8 cellular contexts compared by ENCODE assay signal in genomic region chr16:69329369-69330285, GRCh38. TPM values are rescaled to one million over a fixed set of nuclear protein-coding genes. Genes with fewer than 3 reads are reported as not detected.
DNase-seq lines count a peak whose midpoint lies in the region; ATAC-seq and TF ChIP-seq lines count a peak whose summit lies in the region.

No MANE protein-coding gene starts in this region.

- peak overlapping the region; percentile 67 for H3K4ac ChIP-seq in IMR-90 (ENCODE audit: low read depth, low read length)

- peaks cover 54% of the 10 kb centered on the region for H3K36me3 Mint-ChIP-seq in CD8-positive, alpha-beta T cell

- H3K36me3 ChIP-seq in CD8-positive, alpha-beta T cell (ENCODE audit: insufficient read depth, low read length) = peaks cover 29% of the 10 kb centered on the region
- peaks cover 46% of the 10 kb centered on the region for H3K36me3 ChIP-seq in IMR-90 (ENCODE audit: control insufficient read depth, insufficient read depth, low read length)
- H3K36me3 ChIP-seq in parathyroid adenoma (ENCODE audit: control insufficient read depth, insufficient read depth, low read length) = no peaks in the 10 kb centered on the region

- H2BK120ac ChIP-seq in IMR-90 (ENCODE audit: low read depth, low read length) = no peak overlapping the region

- peak overlapping the region; percentile 58 for H3K23ac ChIP-seq in IMR-90 (ENCODE audit: low read depth, low read length)

- H3K27ac ChIP-seq in CD8-positive, alpha-beta T cell (ENCODE audit: low read depth, low read length) = peak overlapping the region; percentile 60
- H3K27ac ChIP-seq in IMR-90 (ENCODE audit: insufficient read depth, low read length) (peak overlapping the region; percentile 63), parathyroid adenoma (peak overlapping the region; percentile 61)

- peaks cover 43% of the 10 kb centered on the region for H3K4me1 ChIP-seq in CD8-positive, alpha-beta T cell (ENCODE audit: insufficient read depth, low read length)
- H3K4me1 ChIP-seq in IMR-90 (ENCODE audit: control insufficient read depth, insufficient read depth, low read length) (peaks cover 12% of the 10 kb centered on the region), parathyroid adenoma (peaks cover 24% of the 10 kb centered on the region)

- peak in 6 of 7 experiments; percentile 30 to 48 (median 43) for DNase-seq in CD8-positive, alpha-beta T cell
- DNase-seq in IMR-90 = no peak
- peak; percentile 33 for DNase-seq in activated T-cell treated with anti-CD3 and anti-CD28 coated beads for 4 hours
- peak; percentile 28 for DNase-seq in glomerular visceral epithelial cell (ENCODE audit: extremely low spot score)
- DNase-seq in GM19240 (ENCODE audit: insufficient read length, low spot score) = no peak
- DNase-seq in iPS-NIHi11 (ENCODE audit: low spot score) = no peak

- H3K27me3 Mint-ChIP-seq in CD8-positive, alpha-beta T cell (ENCODE audit: low read depth) = no peaks in the 10 kb centered on the region

- no peak for TF ChIP-seq RAD21 in IMR-90 (IDR thresholded peaks at IDR 0.05; ENCODE audit: low read length)

- H3K9me3 Mint-ChIP-seq in CD8-positive, alpha-beta T cell = no peaks in the 10 kb centered on the region

- H4K91ac ChIP-seq in IMR-90 (ENCODE audit: insufficient read depth, low read depth, low read length) = peak overlapping the region; percentile 56

- POLR2A ChIA-PET in CD8-positive, alpha-beta T cell (lab: Charles Lee) = interaction anchor here (0.9 to 3.0 kb wide), 9 partner anchors 9 to 1045 kb away, joined by 3 to 19 read pairs (median 4); partner anchors contain the start of genes COG8, NIP7 and VPS4A
- POLR2A ChIA-PET in IMR-90 (lab: Charles Lee; ENCODE audit: unreplicated experiment) = interaction anchor here (0.6 kb wide), 1 partner anchor 10 kb away, joined by 5 read pairs; the partner anchor contains the start of genes COG8 and NIP7

- in situ Hi-C loops in IMR-90 (cut with MboI; ENCODE audit: low sequenced_read_pairs) = no loop called here

- H3K9ac ChIP-seq in IMR-90 (ENCODE audit: low read depth, low read length) (peak overlapping the region; percentile 54), parathyroid adenoma (no peak overlapping the region)

- no TSS peak for BruUV-seq in IMR-90 (replicated peaks; lab: Mats Ljungman, UMichigan)

- H4K20me1 ChIP-seq in IMR-90 (ENCODE audit: insufficient read depth, low read length) = peaks cover 47% of the 10 kb centered on the region

- H3K9me1 ChIP-seq in IMR-90 (ENCODE audit: insufficient read depth, low read length) = peaks cover 10% of the 10 kb centered on the region

- TF ChIP-seq POLR2A in IMR-90 (IDR thresholded peaks at IDR 0.05; ENCODE audit: low read depth, low read length) = no peak

- peak overlapping the region; percentile 97 for H2AFZ ChIP-seq in IMR-90 (replicated peaks; ENCODE audit: low read length, poor library complexity)
- H2AFZ ChIP-seq in parathyroid adenoma = peak overlapping the region; percentile 88

- peak overlapping the region; percentile 83 for H3K4me3 ChIP-seq in CD8-positive, alpha-beta T cell (ENCODE audit: low read depth, low read length)
- H3K4me3 ChIP-seq in IMR-90 (ENCODE audit: insufficient read depth, low read depth, low read length) (peak overlapping the region; percentile 78), parathyroid adenoma (ENCODE audit: low read depth, low read length) (peak overlapping the region; percentile 66)

- peaks cover 55% of the 10 kb centered on the region for H3K4me1 Mint-ChIP-seq in CD8-positive, alpha-beta T cell (ENCODE audit: low read depth)

- 7% methylated on average over 53 of the region's 77 CpGs; no CpG with 5 or more reads in 1 of the 2 experiments for WGBS in IMR-90 (ENCODE audit: extremely low coverage in 2 of 2, insufficient read length in 1 of 2), 2 experiments

- H3K18ac ChIP-seq in IMR-90 (ENCODE audit: low read depth, low read length) = no peak overlapping the region

- peak overlapping the region; percentile 2; the same call in 1 of the 2 replicates for H3K14ac ChIP-seq in IMR-90 (replicated peaks; ENCODE audit: low read depth, low read length)

- H2BK5ac ChIP-seq in IMR-90 (ENCODE audit: low read depth, low read length, poor library complexity, severe bottlenecking) = peak overlapping the region; percentile 22

- intact Hi-C loops in CD8-positive, alpha-beta T cell (cut with DNase I, micrococcal nuclease) = loop anchor here (1.0 to 10.0 kb wide), 9 partner anchors 10 to 1395 kb away; partner anchors contain the start of genes COG8 (in 2 of the 2), NIP7 (in 2 of the 2), VPS4A (in 2 of the 2) and CHTF8 (in 1 of the 2)
- intact Hi-C loops in IMR-90 (cut with micrococcal nuclease) = no loop called here

- H3K79me2 ChIP-seq in parathyroid adenoma = peaks cover 16% of the 10 kb centered on the region

- H2BK15ac ChIP-seq in IMR-90 (ENCODE audit: low read depth, low read length) = no peak overlapping the region

- 0 out of 2 replicates have a peak overlapping the region, but pooled peaks have one; percentile 7 for H4K5ac ChIP-seq in IMR-90 (ENCODE audit: low read depth, low read length)

- no peaks in the 10 kb centered on the region for H3K27me3 ChIP-seq in CD8-positive, alpha-beta T cell (ENCODE audit: insufficient read depth, low read length)
- H3K27me3 ChIP-seq in IMR-90 (ENCODE audit: control insufficient read depth, insufficient read depth, low read length) = no peaks in the 10 kb centered on the region
- H3K27me3 ChIP-seq in parathyroid adenoma (ENCODE audit: control insufficient read depth, insufficient read depth, low read length) = no peaks in the 10 kb centered on the region

- peak; percentile 59 for ATAC-seq in CD8-positive, alpha-beta T cell
- ATAC-seq in GM21381 (IDR thresholded peaks at IDR 0.05; ENCODE audit: unreplicated experiment) = peak; percentile 28
- ATAC-seq in IMR-90 (ENCODE audit: low read depth) = peak; percentile 41

- peak overlapping the region; percentile 33 to 34; a peak in 1 of 4 replicates for H4K8ac ChIP-seq in IMR-90 (ENCODE audit: low read depth in 2 of 2, low read length in 2 of 2)

- TF ChIP-seq CTCF in CD8-positive, alpha-beta T cell (IDR thresholded peaks at IDR 0.05) = no peak
- TF ChIP-seq CTCF in IMR-90 (conservative IDR thresholded peaks at IDR 0.05; ENCODE audit: low read depth, low read length) = no peak
- no peak for TF ChIP-seq CTCF in parathyroid adenoma (IDR thresholded peaks at IDR 0.05)

- H3K27ac Mint-ChIP-seq in CD8-positive, alpha-beta T cell = peak overlapping the region; percentile 52

- H2AK5ac ChIP-seq in IMR-90 (ENCODE audit: low read depth, low read length) = peak overlapping the region; percentile 84

- H3K4me3 Mint-ChIP-seq in CD8-positive, alpha-beta T cell = peak overlapping the region; percentile 77

- peak overlapping the region; percentile 91 for H3K4me2 ChIP-seq in IMR-90 (ENCODE audit: low read depth, low read length)
- H3K4me2 ChIP-seq in parathyroid adenoma (ENCODE audit: low read length) = peak overlapping the region; percentile 55

- H2BK20ac ChIP-seq in IMR-90 (ENCODE audit: low read depth, low read length) = no peak overlapping the region

- no peak overlapping the region; the same call in 1 of the 2 replicates for H3K56ac ChIP-seq in IMR-90 (ENCODE audit: extremely low read depth, insufficient read depth, low read length)

- dilution Hi-C loops in IMR-90 (cut with HindIII; ENCODE audit: low sequenced_read_pairs, unreplicated experiment) = no loop called here

- peaks cover 38 to 70% of the 10 kb centered on the region in 2 experiments for H3K79me1 ChIP-seq in IMR-90 (ENCODE audit: low read depth in 1 of 2, low read length in 2 of 2)

- CTCF ChIA-PET in CD8-positive, alpha-beta T cell (lab: Charles Lee) = interaction anchor here (0.7 to 3.1 kb wide), 3 partner anchors 10 to 19 kb away, joined by 3 to 17 read pairs (median 3); partner anchors contain the start of genes COG8 and NIP7
- CTCF ChIA-PET in IMR-90 (lab: Yijun Ruan, JAX) = no interaction called here

- H3K9me3 ChIP-seq in CD8-positive, alpha-beta T cell (ENCODE audit: low read length) = no peaks in the 10 kb centered on the region
- no peaks in the 10 kb centered on the region for H3K9me3 ChIP-seq in IMR-90 (ENCODE audit: control insufficient read depth, insufficient read depth, low read length)
- H3K9me3 ChIP-seq in parathyroid adenoma (ENCODE audit: control insufficient read depth, low read length) = no peaks in the 10 kb centered on the region

- H2AK9ac ChIP-seq in IMR-90 (replicated peaks; ENCODE audit: low read depth, low read length, poor library complexity) = peak overlapping the region; percentile 97

TF ChIP-seq in IMR-90, 13 proteins besides CTCF, POLR2A, EP300 and RAD21 (continues in another document):
- TF ChIP-seq CHD1 (IDR thresholded peaks at IDR 0.05; ENCODE audit: low read depth, low read length) = no peak
- no peak for TF ChIP-seq MAFK (IDR thresholded peaks at IDR 0.05; ENCODE audit: low read depth, low read length)
- no peak for TF ChIP-seq RCOR1 (IDR thresholded peaks at IDR 0.05; ENCODE audit: insufficient replicate concordance, low read length)

RNA-seq across cellular contexts. Expression of gene PDF, which starts 0.8 kb away (rescaled TPM):
- 1 to 10 TPM; 3.3 to 3.6 TPM for total RNA-seq in CD8-positive, alpha-beta T cell
- 4.5 and 7.5 TPM in 2 replicates for total RNA-seq in IMR-90 (2012; rRNA removed)
- polyA plus RNA-seq in IMR-90 (2012; rRNA removed) = 6.4 and 7.6 TPM in 2 replicates
- 10.9 and 17.5 TPM in 2 replicates for polyA plus RNA-seq in IMR-90 (2012; cell fraction: cytosol; rRNA removed)
- polyA plus RNA-seq in IMR-90 (2012; cell fraction: nucleus; rRNA removed; ENCODE audit: low replicate concordance) = 6.6 and 10.2 TPM in 2 replicates

RNA-seq across cellular contexts. Expression of gene COG8, which starts 9.7 kb away (rescaled TPM):
- total RNA-seq in CD8-positive, alpha-beta T cell = 10 to 100 TPM; 19.3 to 19.6 TPM
- total RNA-seq in IMR-90 (2012; rRNA removed) = 19.4 and 26.2 TPM in 2 replicates
- polyA plus RNA-seq in IMR-90 (2012; rRNA removed) = 22.8 and 23.4 TPM in 2 replicates
- 16.0 and 27.1 TPM in 2 replicates for polyA plus RNA-seq in IMR-90 (2012; cell fraction: cytosol; rRNA removed)
- polyA plus RNA-seq in IMR-90 (2012; cell fraction: nucleus; rRNA removed; ENCODE audit: low replicate concordance) = 19.7 and 25.4 TPM in 2 replicates

RNA-seq across cellular contexts. Expression of gene NIP7, which starts 9.9 kb away (rescaled TPM):
- total RNA-seq in CD8-positive, alpha-beta T cell = 10 to 100 TPM; 44.9 to 50.0 TPM
- total RNA-seq in IMR-90 (2012; rRNA removed) = 28.3 and 40.5 TPM in 2 replicates
- 10.6 and 14.0 TPM in 2 replicates for polyA plus RNA-seq in IMR-90 (2012; rRNA removed)
- 3.4 and 16.1 TPM in 2 replicates for polyA plus RNA-seq in IMR-90 (2012; cell fraction: cytosol; rRNA removed)
- 3.0 and 8.0 TPM in 2 replicates for polyA plus RNA-seq in IMR-90 (2012; cell fraction: nucleus; rRNA removed; ENCODE audit: low replicate concordance)

RNA-seq across cellular contexts. Expression of gene VPS4A, which starts 18.5 kb away (rescaled TPM):
- 10 to 100 TPM; 64.2 to 66.5 TPM for total RNA-seq in CD8-positive, alpha-beta T cell
- 23.3 and 25.3 TPM in 2 replicates for total RNA-seq in IMR-90 (2012; rRNA removed)
- polyA plus RNA-seq in IMR-90 (2012; rRNA removed) = 23.3 and 25.2 TPM in 2 replicates
- polyA plus RNA-seq in IMR-90 (2012; cell fraction: cytosol; rRNA removed) = 21.9 TPM in 2 replicates
- 43.1 and 50.4 TPM in 2 replicates for polyA plus RNA-seq in IMR-90 (2012; cell fraction: nucleus; rRNA removed; ENCODE audit: low replicate concordance)

RNA-seq across cellular contexts. Expression of gene TMED6, which starts 22.0 kb away (rescaled TPM):
- under 1 TPM; 0.60 to 0.92 TPM for total RNA-seq in CD8-positive, alpha-beta T cell
- not detected in 2 replicates for total RNA-seq in IMR-90 (2012; rRNA removed)
- polyA plus RNA-seq in IMR-90 (2012; rRNA removed) = 0.10 and 0.20 TPM in 2 replicates
- polyA plus RNA-seq in IMR-90 (2012; cell fraction: cytosol; rRNA removed) = not detected in 2 replicates
- polyA plus RNA-seq in IMR-90 (2012; cell fraction: nucleus; rRNA removed; ENCODE audit: low replicate concordance) = 0.08 and 0.73 TPM in 2 replicates

Comparison
In these comparisons a context has a peak if more than half of its experiments do, and no peak if none do; other contexts are left out.
1. DNase-seq: peak in CD8-positive, alpha-beta T cell (6 of 7), activated T-cell treated with anti-CD3 and anti-CD28 coated beads for 4 hours (single experiment) and glomerular visceral epithelial cell (single experiment); none in IMR-90 (single experiment), GM19240 (single experiment) and iPS-NIHi11 (single experiment).
2. Peak in every context shown above with its lines, with median percentiles within 50 percentile points of each other: ATAC-seq, H3K27ac ChIP-seq and H3K4me3 ChIP-seq.